Comparison of ENCODE assay signal across 28 cellular contexts in the genomic region with DNA sequence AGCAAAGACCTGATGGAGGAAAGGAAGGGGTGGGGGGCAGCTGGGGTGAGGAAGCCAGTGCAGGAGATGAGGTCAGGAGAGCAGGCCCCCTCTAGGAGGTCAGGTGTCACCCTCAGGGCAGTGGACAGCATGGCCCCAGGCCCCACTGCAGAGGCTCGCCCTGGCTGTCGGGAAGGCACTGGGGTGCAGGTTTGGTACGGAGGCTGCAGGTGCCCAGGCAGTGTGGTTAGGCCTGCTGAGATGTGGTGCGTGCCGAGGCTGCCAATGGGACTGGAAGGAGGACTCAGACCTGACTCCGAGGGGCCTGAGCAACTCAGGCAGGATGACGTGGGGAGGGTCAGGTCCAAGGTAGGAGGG.
"Had no signal": no experiment of that assay in that cellular context is flagged by ENCODE, and none has a peak within 500 bp of the region (broad histone marks: within the 10 kb centered on the region; RNA-seq: fewer than 3 reads in every experiment).

No MANE protein-coding gene starts in this region.

- H3K9ac ChIP-seq: SK-N-SH had no signal

- ATAC-seq: activated CD8-positive, alpha-beta T cell treated with anti-CD3 and anti-CD28 coated beads for 36 hours; activated naive CD4-positive, alpha-beta T cell treated with anti-CD3 and anti-CD28 coated beads, Interleukin-2, amount 50 U/mL, for 72 hours; Panc1 had no signal

- FAIRE-seq: TTC549 had no signal

- H3K36me3 ChIP-seq: adrenal gland, MG63, SJSA1 had no signal

- H3K4me2 ChIP-seq: SK-N-SH had no signal

- H3K27me3 ChIP-seq: adrenal gland, SJSA1 had no signal

- H3K27ac ChIP-seq: adrenal gland, SJSA1 had no signal

- H3K27ac Mint-ChIP-seq: activated CD4-positive, alpha-beta T cell treated with anti-CD3 and anti-CD28 coated beads, Interleukin-2, amount 10 ng/mL, durations not matched to agents 24 days and 14 days; activated CD8-positive, alpha-beta T cell treated with anti-CD3 and anti-CD28 coated beads for 36 hours; activated naive CD4-positive, alpha-beta T cell treated with anti-CD3 and anti-CD28 coated beads for 36 hours; activated T-cell treated with anti-CD3 and anti-CD28 coated beads, Interleukin-2, amount 50 U/mL, for 24 hours; activated T-helper 2 cell treated with anti-CD3 and anti-CD28 coated beads, Interferon-gamma antibody, Interleukin-2, Interleukin-4, amounts not matched to agents 10 μg/mL and 5 μg/mL and 100 μg/mL, durations not matched to agents 14 hours and 24 hours and 36 hours; T-helper 1 cell treated with Interleukin-12 subunit alpha and Interleukin-12 subunit beta and Interleukin-4 antibody, amounts not matched to agents 30 μg/mL and 1 μg/mL, for 36 hours; T-helper 2 cell treated with Interferon-gamma antibody and Interleukin-4, amounts not matched to agents 5 μg/mL and 100 μg/mL, for 36 hours had no signal

- H3K4me3 Mint-ChIP-seq: activated CD4-positive, alpha-beta T cell treated with anti-CD3 and anti-CD28 coated beads, Interleukin-2, amount 10 ng/mL, durations not matched to agents 24 days and 14 days; activated CD8-positive, alpha-beta T cell treated with anti-CD3 and anti-CD28 coated beads for 36 hours; activated naive CD4-positive, alpha-beta T cell treated with anti-CD3 and anti-CD28 coated beads for 36 hours; activated T-cell treated with anti-CD3 and anti-CD28 coated beads, Interleukin-2, amount 50 U/mL, for 24 hours; brain; T-helper 1 cell treated with Interleukin-12 subunit alpha and Interleukin-12 subunit beta and Interleukin-4 antibody, amounts not matched to agents 30 μg/mL and 1 μg/mL, for 36 hours; T-helper 2 cell treated with Interferon-gamma antibody and Interleukin-4, amounts not matched to agents 5 μg/mL and 100 μg/mL, for 36 hours had no signal

- DNase-seq: activated CD4-positive, alpha-beta T cell treated with anti-CD3 and anti-CD28 coated beads, Interleukin-2, amount 10 ng/mL, durations not matched to agents 24 days and 14 days; activated CD4-positive, alpha-beta T cell treated with anti-CD3 and anti-CD28 coated beads, Interleukin-2, amount 50 U/mL, for 4 hours; activated CD8-positive, alpha-beta T cell treated with anti-CD3 and anti-CD28 coated beads for 36 hours; activated gamma-delta T cell; activated naive CD4-positive, alpha-beta T cell treated with anti-CD3 and anti-CD28 coated beads for 36 hours; activated T-cell treated with anti-CD3 and anti-CD28 coated beads, Interleukin-2, amount 50 U/mL, for 24 hours; adrenal gland; anterior cingulate cortex; Kasumi-1; KG1; MG63; NCI-H1048; NCI-H1105 treated with DMSO at 0.1 percent for 48 hours; NCI-H1436; NCI-H1694; NCI-H1930; NCI-H345; NCI-H524 treated with DMSO at 0.1 percent for 48 hours; RPMI8226 had no signal

- H3K9me3 Mint-ChIP-seq: activated CD4-positive, alpha-beta T cell treated with anti-CD3 and anti-CD28 coated beads, Interleukin-2, amount 10 ng/mL, durations not matched to agents 24 days and 14 days; activated CD8-positive, alpha-beta T cell treated with anti-CD3 and anti-CD28 coated beads for 36 hours; activated naive CD4-positive, alpha-beta T cell treated with anti-CD3 and anti-CD28 coated beads for 36 hours; activated naive CD4-positive, alpha-beta T cell treated with anti-CD3 and anti-CD28 coated beads, Interleukin-2, amount 50 U/mL, for 72 hours; activated T-cell treated with anti-CD3 and anti-CD28 coated beads, Interleukin-2, amount 50 U/mL, for 24 hours; activated T-helper 2 cell treated with anti-CD3 and anti-CD28 coated beads, Interferon-gamma antibody, Interleukin-2, Interleukin-4, amounts not matched to agents 10 μg/mL and 5 μg/mL and 100 μg/mL, durations not matched to agents 14 hours and 24 hours and 36 hours; brain; T-helper 1 cell treated with Interleukin-12 subunit alpha and Interleukin-12 subunit beta and Interleukin-4 antibody, amounts not matched to agents 30 μg/mL and 1 μg/mL, for 36 hours; T-helper 2 cell treated with Interferon-gamma antibody and Interleukin-4, amounts not matched to agents 5 μg/mL and 100 μg/mL, for 36 hours had no signal

- H3K4me1 ChIP-seq: adrenal gland had no signal

- H3K27me3 Mint-ChIP-seq: activated CD4-positive, alpha-beta T cell treated with anti-CD3 and anti-CD28 coated beads, Interleukin-2, amount 10 ng/mL, durations not matched to agents 24 days and 14 days; brain had no signal

- H3K4me3 ChIP-seq: adrenal gland, MG63, SJSA1 had no signal

- H3K36me3 Mint-ChIP-seq: activated naive CD4-positive, alpha-beta T cell treated with anti-CD3 and anti-CD28 coated beads, Interleukin-2, amount 50 U/mL, for 72 hours; brain had no signal

- H3K9me3 ChIP-seq: adrenal gland, MG63, SJSA1, SK-N-SH had no signal
